8 cellular contexts compared by ENCODE assay signal in genomic region chr7:98294798-98295382, GRCh38. TPM values are rescaled to one million over a fixed set of nuclear protein-coding genes. Genes with fewer than 3 reads are reported as not detected.
DNase-seq lines count a peak whose midpoint lies in the region; ATAC-seq, FAIRE-seq and TF ChIP-seq lines count a peak whose summit lies in the region.

No MANE protein-coding gene starts in this region.

- H3K4me3 ChIP-seq in astrocyte (ENCODE audit: insufficient read depth, low read depth, low read length): no peak overlapping the region
- H3K4me3 ChIP-seq in suprapubic skin: no peak overlapping the region

- H4K20me1 ChIP-seq in astrocyte (ENCODE audit: insufficient read depth, low read length): peaks cover 41% of the 10 kb centered on the region

- H3K36me3 ChIP-seq in astrocyte (ENCODE audit: insufficient read depth, low read length) (peaks cover 7% of the 10 kb centered on the region), suprapubic skin (peaks cover 29% of the 10 kb centered on the region)

- H3K4me1 ChIP-seq in astrocyte (ENCODE audit: insufficient read depth, low read length): no peaks in the 10 kb centered on the region
- peaks cover 20% of the 10 kb centered on the region for H3K4me1 ChIP-seq in suprapubic skin

- TF ChIP-seq CTCF in 22Rv1 (IDR thresholded peaks at IDR 0.05) (peak; percentile 86), astrocyte (IDR thresholded peaks at IDR 0.05; ENCODE audit: insufficient read depth, low read depth, low read length) (peak; percentile 68), suprapubic skin (IDR thresholded peaks at IDR 0.05) (peak; percentile 43 to 72)

- TF ChIP-seq EP300 in suprapubic skin (IDR thresholded peaks at IDR 0.05): no peak

- H3K27ac Mint-ChIP-seq in astrocyte (ENCODE audit: unreplicated experiment): no peak overlapping the region

- no peaks in the 10 kb centered on the region for H3K36me3 Mint-ChIP-seq in astrocyte (ENCODE audit: low read depth, unreplicated experiment)

- no peak overlapping the region for H3K4me3 Mint-ChIP-seq in astrocyte (ENCODE audit: unreplicated experiment)

- H3K4me2 ChIP-seq in astrocyte (ENCODE audit: low read length): no peak overlapping the region

- H3K27me3 Mint-ChIP-seq in astrocyte (ENCODE audit: low read depth, unreplicated experiment): no peaks in the 10 kb centered on the region

- no peaks in the 10 kb centered on the region for H3K4me1 Mint-ChIP-seq in astrocyte (ENCODE audit: low read depth, unreplicated experiment)

- H2AFZ ChIP-seq in astrocyte (ENCODE audit: low read depth, low read length): no peak overlapping the region

- no peaks in the 10 kb centered on the region for H3K9me3 Mint-ChIP-seq in astrocyte (ENCODE audit: unreplicated experiment)

- ATAC-seq in HG03135 (IDR thresholded peaks at IDR 0.05; ENCODE audit: unreplicated experiment) (peak; percentile 72), GM21360 (IDR thresholded peaks at IDR 0.05; ENCODE audit: unreplicated experiment) (no peak)

- 34% methylated on average over 11 of the region's 14 CpGs for WGBS in suprapubic skin

- no peaks in the 10 kb centered on the region for H3K27me3 ChIP-seq in astrocyte (ENCODE audit: insufficient read depth, low read length)
- no peaks in the 10 kb centered on the region for H3K27me3 ChIP-seq in suprapubic skin

- H3K9me3 ChIP-seq in astrocyte (ENCODE audit: insufficient read depth, low read depth, low read length) (no peaks in the 10 kb centered on the region), suprapubic skin (no peaks in the 10 kb centered on the region)

- no peak overlapping the region for H3K9ac ChIP-seq in astrocyte (ENCODE audit: low read length)

- peaks cover 12% of the 10 kb centered on the region for H3K79me2 ChIP-seq in astrocyte (ENCODE audit: insufficient read depth, low read length)

- DNase-seq in GM03348 (ENCODE audit: low spot score) (peak; percentile 83), NCI-H510A treated with DMSO at 0.1 percent for 48 hours (lab: John Stamatoyannopoulos, UW) (peak; percentile 48), astrocyte (ENCODE audit: low read depth) (no peak), iris pigment epithelial cell (ENCODE audit: low read depth) (peak; percentile 55), suprapubic skin (ENCODE audit: low spot score in 2 of 2) (peak in 1 of 2 donors; percentile 69)

- peak overlapping the region; percentile 40 for H3K27ac ChIP-seq in 22Rv1
- no peak overlapping the region for H3K27ac ChIP-seq in astrocyte (ENCODE audit: low read depth, low read length)
- H3K27ac ChIP-seq in suprapubic skin: peak overlapping the region; percentile 58

- FAIRE-seq in astrocyte (lab: Jason Lieb, UNC): no peak

- no peak for TF ChIP-seq POLR2A in suprapubic skin (IDR thresholded peaks at IDR 0.05)

RNA-seq across cellular contexts. Expression of gene BRI3, which starts 13.4 kb away (rescaled TPM):
- 182 and 195 TPM in 2 replicates for total RNA-seq in astrocyte
- total RNA-seq in suprapubic skin: 10 to 100 TPM; 36.4 to 52.9 (median 45.2) TPM

RNA-seq across cellular contexts. Expression of gene TECPR1, which starts 42.9 kb away (rescaled TPM):
- total RNA-seq in astrocyte (23.9 and 30.4 TPM in 2 replicates), suprapubic skin (10 to 100 TPM; 15.3 to 20.9 (median 16.5) TPM)
